ENCODE assay signal across 8 cellular contexts in the genomic region with DNA sequence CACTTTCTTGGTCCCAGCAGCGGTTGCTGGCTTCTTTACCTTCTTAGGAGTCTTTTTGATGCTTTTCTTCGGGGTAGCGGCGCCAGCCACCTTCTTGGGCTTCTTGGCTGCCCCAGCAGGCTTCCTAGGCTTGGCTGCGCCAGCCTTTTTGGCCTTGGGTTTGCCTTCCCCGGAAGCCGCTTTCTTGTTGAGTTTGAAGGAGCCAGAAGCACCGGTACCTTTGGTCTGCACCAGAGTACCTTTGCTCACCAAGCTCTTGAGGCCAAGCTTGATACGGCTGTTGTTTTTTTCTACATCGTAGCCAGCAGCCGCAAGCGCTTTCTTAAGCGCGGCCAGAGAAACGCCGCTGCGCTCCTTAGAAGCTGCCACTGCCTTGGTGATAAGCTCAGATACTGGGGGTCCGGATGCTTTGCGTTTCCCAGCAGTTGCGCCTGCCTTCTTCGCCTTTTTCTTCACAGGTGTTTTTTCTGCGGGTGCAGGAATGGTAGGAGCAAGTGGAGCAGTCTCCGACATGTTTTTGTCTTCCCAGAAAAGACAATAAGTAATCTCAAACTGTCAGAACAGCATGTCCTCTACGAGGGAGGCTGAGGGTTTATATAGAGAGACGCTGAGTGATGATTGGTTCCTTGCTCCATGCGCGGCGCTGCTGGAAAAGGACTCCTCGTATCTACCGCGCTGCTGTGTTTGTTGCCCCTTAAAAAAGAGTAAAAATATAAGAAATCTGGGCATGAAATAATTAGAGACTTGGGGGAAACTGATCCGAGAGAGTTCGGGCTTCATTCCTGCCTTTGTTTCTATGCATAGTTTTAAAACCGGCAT.
DNase-seq lines count a peak whose midpoint lies in the region; ATAC-seq, FAIRE-seq and TF ChIP-seq lines count a peak whose summit lies in the region.

No MANE protein-coding gene starts in this region.

- TF ChIP-seq POLR2A in H1 (IDR thresholded peaks at IDR 0.05; ENCODE audit: control extremely low read depth in 1 of 2, low read depth in 2 of 2, low read length in 2 of 2) = peak; percentile 86

- peak overlapping the region; percentile 88 for H2BK5ac ChIP-seq in H1 (ENCODE audit: low read depth, low read length)

- no peak overlapping the region; the same call in 1 of the 2 replicates for H4K8ac ChIP-seq in H1 (ENCODE audit: extremely low read depth, insufficient read depth, low read length)

- peaks cover 37% of the 10 kb centered on the region for H3K4me1 Mint-ChIP-seq in stimulated activated naive CD8-positive, alpha-beta T cell treated with anti-CD3 and anti-CD28 coated beads, Interleukin-15, Interleukin-2, amounts not matched to agents 100 ng/mL and 50 ng/mL, for 24 hours (ENCODE audit: low read depth)

- H3K4me3 Mint-ChIP-seq in stimulated activated naive CD8-positive, alpha-beta T cell treated with anti-CD3 and anti-CD28 coated beads, Interleukin-15, Interleukin-2, amounts not matched to agents 100 ng/mL and 50 ng/mL, for 24 hours = peak overlapping the region; percentile 84

- TF ChIP-seq CTCF in 22Rv1 (IDR thresholded peaks at IDR 0.05) (no peak), H1 (IDR thresholded peaks at IDR 0.05; ENCODE audit: control extremely low read depth in 1 of 3, insufficient read depth in 1 of 3, low read depth in 1 of 3, low read length in 3 of 3) (no peak), mucosa of descending colon (IDR thresholded peaks at IDR 0.05) (no peak)

- H3K4me1 ChIP-seq in H1 (replicated peaks in 1 of 4; ENCODE audit: control insufficient read depth in 3 of 4, insufficient read depth in 4 of 4, low read length in 3 of 4) (peaks cover 0 to 3% (median 0%) of the 10 kb centered on the region in 4 experiments; a peak in 3 of 7 replicates), mucosa of descending colon (ENCODE audit: low read depth) (peaks cover 3% of the 10 kb centered on the region)

- peak overlapping the region; percentile 89 to 94 (median 92) for H3K9ac ChIP-seq in H1 (replicated peaks in 1 of 4; ENCODE audit: extremely low read depth in 1 of 4, low read depth in 3 of 4, low read length in 3 of 4)

- peak; percentile 76 for DNase-seq in NCI-H345 (lab: John Stamatoyannopoulos, UW)
- peak; percentile 43 to 46 for DNase-seq in activated CD4-positive, alpha-beta T cell treated with anti-CD3 and anti-CD28 coated beads, Interleukin-2, amount 50 U/mL, for 4 hours
- peak in 1 of 2 experiments; percentile 85 for DNase-seq in H1 (ENCODE audit: low read depth in 1 of 2, low spot score in 2 of 2)
- peak; percentile 71 to 85 (median 78) for DNase-seq in mucosa of descending colon

- H3K79me1 ChIP-seq in H1 (ENCODE audit: low read depth, low read length) = no peaks in the 10 kb centered on the region

- peak overlapping the region; percentile 68 to 79 for H3K4me2 ChIP-seq in H1 (ENCODE audit: insufficient read depth in 1 of 2, low read depth in 2 of 2, low read length in 2 of 2)

- intact Hi-C loops in mucosa of descending colon (cut with DNase I, micrococcal nuclease) = no loop called here

- H3K23ac ChIP-seq in H1 (ENCODE audit: insufficient read length) = no peak overlapping the region

- H2BK15ac ChIP-seq in H1 (ENCODE audit: low read length) = no peak overlapping the region

- peak overlapping the region; percentile 88 for H3K4ac ChIP-seq in H1 (replicated peaks; ENCODE audit: insufficient read length, low read depth, low read length)

- CTCF ChIA-PET in H1 (lab: Charles Lee; ENCODE audit: partially characterized antibody) = interaction anchor here (0.9 to 2.8 kb wide), 5 partner anchors 9 to 46 kb away, joined by 3 to 10 read pairs (median 5); a partner anchor contains a TSS

- no peaks in the 10 kb centered on the region for H3K27me3 Mint-ChIP-seq in stimulated activated naive CD8-positive, alpha-beta T cell treated with anti-CD3 and anti-CD28 coated beads, Interleukin-15, Interleukin-2, amounts not matched to agents 100 ng/mL and 50 ng/mL, for 24 hours

- no peak overlapping the region; the same call in 1 of the 2 replicates for H2BK12ac ChIP-seq in H1 (ENCODE audit: low read depth, low read length)

- WGBS in H1 (ENCODE audit: extremely low coverage in 1 of 2, insufficient coverage in 1 of 2, insufficient read length in 1 of 2, insufficient replicate concordance in 2 of 2, low coverage in 1 of 2, low lambda C conversion rate in 2 of 2, missing lambda C conversion rate in 1 of 2), 2 experiments = 1% methylated on average over 34 of the region's 34 CpGs; no CpG with 5 or more reads in 1 of the 2 experiments

- H3K27ac ChIP-seq in 22Rv1 = peak overlapping the region; percentile 25
- peak overlapping the region; percentile 93 for H3K27ac ChIP-seq in H1 (ENCODE audit: low read depth, low read length)

- H3K9me3 Mint-ChIP-seq in stimulated activated naive CD8-positive, alpha-beta T cell treated with anti-CD3 and anti-CD28 coated beads, Interleukin-15, Interleukin-2, amounts not matched to agents 100 ng/mL and 50 ng/mL, for 24 hours = no peaks in the 10 kb centered on the region

- no peak for TF ChIP-seq EP300 in H1 (IDR thresholded peaks at IDR 0.05; ENCODE audit: borderline replicate concordance in 1 of 2, low read depth in 2 of 2, low read length in 2 of 2)

- H2BK20ac ChIP-seq in H1 (ENCODE audit: low read length) = no peak overlapping the region

- H4K20me1 ChIP-seq in H1 (replicated peaks in 1 of 2; ENCODE audit: control insufficient read depth in 1 of 2, insufficient read depth in 2 of 2, low read length in 2 of 2) = no peaks in the 10 kb centered on the region

- H2BK120ac ChIP-seq in H1 (replicated peaks; ENCODE audit: low read depth, low read length) = peak overlapping the region; percentile 58

- H3K4me3 ChIP-seq in H1 (ENCODE audit: extremely low read depth in 1 of 4, insufficient read depth in 2 of 4, low read depth in 3 of 4, low read length in 4 of 4) (peak overlapping the region; percentile 83 to 91 (median 88)), mucosa of descending colon (peak overlapping the region; percentile 36)

- no peak overlapping the region for H3K14ac ChIP-seq in H1 (ENCODE audit: insufficient read length)

- no peaks in the 10 kb centered on the region for H3K36me3 Mint-ChIP-seq in stimulated activated naive CD8-positive, alpha-beta T cell treated with anti-CD3 and anti-CD28 coated beads, Interleukin-15, Interleukin-2, amounts not matched to agents 100 ng/mL and 50 ng/mL, for 24 hours (ENCODE audit: low read depth)

- H3K27me3 ChIP-seq in H1 (replicated peaks in 1 of 4; ENCODE audit: control insufficient read depth in 3 of 4, extremely low read depth in 1 of 4, insufficient read depth in 3 of 4, low read length in 3 of 4) = no peaks in the 10 kb centered on the region

- peak overlapping the region; percentile 91 for H3K18ac ChIP-seq in H1 (ENCODE audit: extremely low read depth, low read length)

- POLR2A ChIA-PET in H1 (lab: Charles Lee; ENCODE audit: partially characterized antibody) = interaction anchor here (0.6 to 9.7 kb wide), 43 partner anchors 10 to 1865 kb away, joined by 3 to 477 read pairs (median 10); a partner anchor contains a TSS

- peak overlapping the region; percentile 98 for H3K27ac Mint-ChIP-seq in stimulated activated naive CD8-positive, alpha-beta T cell treated with anti-CD3 and anti-CD28 coated beads, Interleukin-15, Interleukin-2, amounts not matched to agents 100 ng/mL and 50 ng/mL, for 24 hours

- no peak overlapping the region for H2AK5ac ChIP-seq in H1 (ENCODE audit: low read depth, low read length)

- FAIRE-seq in H1 (lab: Jason Lieb, UNC) = peak; percentile 78

- H4K5ac ChIP-seq in H1 (ENCODE audit: insufficient read length, low read depth, low read length) = peak overlapping the region; percentile 75

- ATAC-seq in GM18498 (IDR thresholded peaks at IDR 0.05; ENCODE audit: unreplicated experiment) (peak; percentile 49), HG02884 (IDR thresholded peaks at IDR 0.05; ENCODE audit: unreplicated experiment) (peak; percentile 41), mucosa of descending colon (peak; percentile 87)

- peaks cover 5% of the 10 kb centered on the region; the same call in 1 of the 2 replicates for H3K23me2 ChIP-seq in H1 (ENCODE audit: low read depth, low read length)

- peak overlapping the region; percentile 91 for H4K91ac ChIP-seq in H1 (replicated peaks; ENCODE audit: insufficient read length, low read length)

- no peak for TF ChIP-seq RAD21 in H1 (IDR thresholded peaks at IDR 0.05 in 1 of 2, conservative IDR thresholded peaks at IDR 0.05 in 1 of 2; ENCODE audit: low read depth in 2 of 2, low read length in 2 of 2)

- H3K79me2 ChIP-seq in H1 (ENCODE audit: control insufficient read depth in 1 of 2, insufficient read depth in 2 of 2, low read length in 2 of 2) = no peaks in the 10 kb centered on the region

- peak overlapping the region; percentile 80 for H3K56ac ChIP-seq in H1 (replicated peaks; ENCODE audit: insufficient read length, low read depth, low read length)

- H3K36me3 ChIP-seq in H1 (ENCODE audit: control insufficient read depth in 2 of 4, insufficient read depth in 4 of 4, low read length in 3 of 4) (no peaks in the 10 kb centered on the region), mucosa of descending colon (ENCODE audit: low read depth) (no peaks in the 10 kb centered on the region)

- H3K9me3 ChIP-seq in H1 (ENCODE audit: insufficient read depth in 2 of 2, low read depth in 1 of 2, low read length in 1 of 2) = no peaks in the 10 kb centered on the region
- H3K9me3 ChIP-seq in mucosa of descending colon = no peaks in the 10 kb centered on the region

- H2AFZ ChIP-seq in H1 (ENCODE audit: low read length) = no peak overlapping the region

TF ChIP-seq in H1, 55 proteins besides CTCF, POLR2A, EP300 and RAD21 (continues in another document):
- TF ChIP-seq KDM4A (IDR thresholded peaks at IDR 0.05; ENCODE audit: low read depth, low read length, severe bottlenecking) = no peak
- no peak for TF ChIP-seq HDAC2 (IDR thresholded peaks at IDR 0.05; ENCODE audit: borderline replicate concordance in 1 of 2, low read depth in 2 of 2, low read length in 2 of 2)
- no peak for TF ChIP-seq EZH2 (IDR thresholded peaks at IDR 0.05; ENCODE audit: low read depth, low read length, severe bottlenecking)
- TF ChIP-seq RFX5 (IDR thresholded peaks at IDR 0.05; ENCODE audit: borderline replicate concordance, low read depth, low read length) = no peak
- TF ChIP-seq GTF2F1 (IDR thresholded peaks at IDR 0.05; ENCODE audit: borderline replicate concordance, low read depth, low read length) = peak; percentile 99
- TF ChIP-seq NRF1 (IDR thresholded peaks at IDR 0.05; ENCODE audit: low read depth, low read length) = no peak
- TF ChIP-seq CTBP2 (IDR thresholded peaks at IDR 0.05; ENCODE audit: borderline replicate concordance, insufficient read depth, insufficient read length, low read length) = no peak
- TF ChIP-seq CHD1 (IDR thresholded peaks at IDR 0.05; ENCODE audit: low read depth, low read length) = peak; percentile 82; the same call in 1 of the 2 replicates
- no peak for TF ChIP-seq SIX5 (IDR thresholded peaks at IDR 0.05; ENCODE audit: low read depth, low read length)
- no peak for TF ChIP-seq KDM1A (IDR thresholded peaks at IDR 0.05; ENCODE audit: borderline replicate concordance, low read length)
- TF ChIP-seq ASH2L (IDR thresholded peaks at IDR 0.05; ENCODE audit: low read length) = no peak
- TF ChIP-seq EGR1 (IDR thresholded peaks at IDR 0.05; ENCODE audit: borderline replicate concordance, low read depth, low read length) = peak; percentile 55; the same call in 1 of the 2 replicates
- no peak for TF ChIP-seq CBX5 (IDR thresholded peaks at IDR 0.05; ENCODE audit: low read depth, low read length)
